ENCODE assay signal across 8 cellular contexts in genomic region chrX:39907964-39908616, GRCh38.
DNase-seq lines count a peak whose midpoint lies in the region; ATAC-seq and TF ChIP-seq lines count a peak whose summit lies in the region.

No MANE protein-coding gene starts in this region.

- peak; percentile 93 for ATAC-seq in Panc1
- peak; percentile 80 for ATAC-seq in gastroesophageal sphincter
- ATAC-seq in HG02852 (IDR thresholded peaks at IDR 0.05; ENCODE audit: unreplicated experiment), result no peak
- ATAC-seq in GM19351 (IDR thresholded peaks at IDR 0.05; ENCODE audit: unreplicated experiment), result no peak
- ATAC-seq in HG03135 (IDR thresholded peaks at IDR 0.05; ENCODE audit: unreplicated experiment), result no peak

- H3K4me3 ChIP-seq in Panc1 (ENCODE audit: low read depth in 2 of 2, low read length in 2 of 2) (no peak overlapping the region), gastroesophageal sphincter (no peak overlapping the region)

- DNase-seq in GM04503 (ENCODE audit: low read depth), result peak; percentile 91
- DNase-seq in Panc1 (ENCODE audit: low read depth, low spot score), result peak; percentile 28
- peak; percentile 5 for DNase-seq in putamen (ENCODE audit: low spot score)
- DNase-seq in HEK293T (ENCODE audit: extremely low spot score), result no peak

- in situ Hi-C loops in Panc1 (cut with HindIII; ENCODE audit: low pct_unique_long_range_greater_than_20kb, low sequenced_read_pairs), result no loop called here

- H3K4me1 ChIP-seq in Panc1 (ENCODE audit: control insufficient read depth, insufficient read depth, low read length) (no peaks in the 10 kb centered on the region; the same call in 1 of the 2 replicates), gastroesophageal sphincter (peaks cover 0 to 36% (median 0%) of the 10 kb centered on the region in 3 donors)

- H3K27me3 ChIP-seq in Panc1 (ENCODE audit: control insufficient read depth, insufficient read depth, low read length) (no peaks in the 10 kb centered on the region), gastroesophageal sphincter (no peaks in the 10 kb centered on the region)

- TF ChIP-seq EP300 in gastroesophageal sphincter (IDR thresholded peaks at IDR 0.05), result no peak

- no TSS peak for BruUV-seq in Panc1 (replicated peaks; lab: Mats Ljungman, UMichigan)

- TF ChIP-seq POLR2A in gastroesophageal sphincter (IDR thresholded peaks at IDR 0.05), result no peak

- no peaks in the 10 kb centered on the region for H3K36me3 ChIP-seq in Panc1 (ENCODE audit: control insufficient read depth, insufficient read depth, low read length)
- no peaks in the 10 kb centered on the region for H3K36me3 ChIP-seq in gastroesophageal sphincter

- CTCF ChIA-PET in Panc1 (lab: Charles Lee) (no interaction called here), HEK293T (lab: Yijun Ruan, JAX) (no interaction called here)

- no peak for TF ChIP-seq CTCF in Panc1 (IDR thresholded peaks at IDR 0.05)
- TF ChIP-seq CTCF in gastroesophageal sphincter (IDR thresholded peaks at IDR 0.05), result no peak

- H3K9me3 ChIP-seq in Panc1 (ENCODE audit: control insufficient read depth, insufficient read depth, low read depth, low read length) (no peaks in the 10 kb centered on the region), gastroesophageal sphincter (no peaks in the 10 kb centered on the region)

- POLR2A ChIA-PET in Panc1 (lab: Charles Lee) (interaction anchor here (0.6 kb wide), 1 partner anchor 86 kb away, joined by 11 read pairs; no protein-coding TSS in a partner anchor), HEK293T (lab: Yijun Ruan, JAX) (no interaction called here)

- WGBS in gastroesophageal sphincter (ENCODE audit: low coverage in 1 of 2), 2 donors, result 39 to 42% methylated on average over 5 to 7 of the region's 14 CpGs

- H3K27ac ChIP-seq in Panc1 (ENCODE audit: low read length), result 0 out of 2 replicates have a peak overlapping the region, but pooled peaks have one; percentile 12
- peak overlapping the region in 3 of 4 donors; percentile 60 to 73 (median 64) for H3K27ac ChIP-seq in gastroesophageal sphincter

- intact Hi-C loops in Panc1 (cut with micrococcal nuclease; ENCODE audit: unreplicated experiment), result no loop called here

TF ChIP-seq in HEK293T, 16 proteins besides CTCF, POLR2A, EP300 and RAD21:
- TF ChIP-seq CTBP1 (IDR thresholded peaks at IDR 0.05; ENCODE audit: borderline replicate concordance), result no peak
- no peak for TF ChIP-seq TARDBP (IDR thresholded peaks at IDR 0.05)
- no peak for TF ChIP-seq SP1 (IDR thresholded peaks at IDR 0.05)
- no peak for TF ChIP-seq PKNOX1 (IDR thresholded peaks at IDR 0.05)
- TF ChIP-seq SUZ12 (IDR thresholded peaks at IDR 0.05), result no peak
- no peak for TF ChIP-seq NFRKB (IDR thresholded peaks at IDR 0.05)
- no peak for TF ChIP-seq BHLHE40 (IDR thresholded peaks at IDR 0.05; ENCODE audit: borderline replicate concordance)
- no peak for TF ChIP-seq FOXK2 (IDR thresholded peaks at IDR 0.05)
- TF ChIP-seq LEF1 (IDR thresholded peaks at IDR 0.05; ENCODE audit: borderline replicate concordance), result no peak
- no peak for TF ChIP-seq ELF4 (IDR thresholded peaks at IDR 0.05)
- TF ChIP-seq ARNT (IDR thresholded peaks at IDR 0.05), result no peak
- TF ChIP-seq HDGF (IDR thresholded peaks at IDR 0.05; ENCODE audit: borderline replicate concordance), result no peak
- TF ChIP-seq ZNF384 (IDR thresholded peaks at IDR 0.05), result no peak

Comparison
In these comparisons a context has a peak if more than half of its experiments do, and no peak if none do; other contexts are left out.
1. ATAC-seq: peak in Panc1 (single experiment) and gastroesophageal sphincter (single experiment); none in HG02852 (single experiment), GM19351 (single experiment) and HG03135 (single experiment).